Comparison of ENCODE assay signal across 8 cellular contexts in the genomic region with DNA sequence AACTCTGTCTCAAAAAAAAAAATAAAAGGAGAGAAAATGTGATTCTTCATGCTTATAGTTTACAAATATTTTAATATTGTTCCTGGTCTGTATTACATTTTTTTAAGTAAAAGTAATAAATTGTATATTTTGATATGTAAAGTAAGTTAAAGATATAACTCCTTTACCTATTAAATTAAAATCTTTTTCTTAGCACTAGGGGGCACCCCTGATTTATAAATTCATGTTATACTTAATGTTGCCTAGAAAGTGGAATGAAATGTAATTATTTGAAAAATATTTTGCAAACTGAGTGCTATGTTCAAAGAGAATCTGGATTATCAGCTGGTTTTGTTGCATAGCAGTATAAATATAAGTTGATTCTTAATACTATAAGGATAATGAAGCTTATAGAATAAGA. TPM values are rescaled to one million over a fixed set of nuclear protein-coding genes. Genes with fewer than 3 reads are reported as not detected.
DNase-seq lines count a peak whose midpoint lies in the region; ATAC-seq and TF ChIP-seq lines count a peak whose summit lies in the region.

No MANE protein-coding gene starts in this region.

- no peak for ATAC-seq in GM19328 (IDR thresholded peaks at IDR 0.05; ENCODE audit: unreplicated experiment)

- H3K27me3 ChIP-seq in kidney epithelial cell (ENCODE audit: control insufficient read depth, insufficient read depth, low read length) = no peaks in the 10 kb centered on the region

- peak; percentile 51 for DNase-seq in CD1c-positive myeloid dendritic cell (ENCODE audit: extremely low spot score)
- DNase-seq in SW480 (ENCODE audit: low spot score) = peak; percentile 27
- DNase-seq in kidney epithelial cell (ENCODE audit: low read depth) = no peak
- DNase-seq in Ammon's horn (ENCODE audit: low spot score) = no peak
- no peak for DNase-seq in T-helper 9 cell
- DNase-seq in stimulated activated CD4-positive, alpha-beta T cell treated with anti-CD3 and anti-CD28 coated beads, Interleukin-4, amount 100 ng/mL, for 1 hour = no peak

- no peak overlapping the region for H3K4me3 ChIP-seq in kidney epithelial cell (ENCODE audit: low read depth, low read length)

- no peaks in the 10 kb centered on the region for H3K36me3 ChIP-seq in kidney epithelial cell (ENCODE audit: control insufficient read depth, insufficient read depth, low read length)

- TF ChIP-seq CTCF in LNCAP (IDR thresholded peaks at IDR 0.05) = peak; percentile 60
- peak; percentile 27 for TF ChIP-seq CTCF in kidney epithelial cell (IDR thresholded peaks at IDR 0.05; ENCODE audit: insufficient read depth, low read length, poor library complexity, severe bottlenecking)

RNA-seq across cellular contexts. Expression of gene RALGPS2, which starts 49.2 kb away (rescaled TPM):
- total RNA-seq in kidney epithelial cell = 9.7 and 11.6 TPM in 2 replicates

Comparison
In these comparisons a context has a peak if more than half of its experiments do, and no peak if none do; other contexts are left out.
1. DNase-seq: peak in CD1c-positive myeloid dendritic cell (single experiment) and SW480 (single experiment); none in kidney epithelial cell (single experiment), Ammon's horn (single experiment), T-helper 9 cell (single experiment) and stimulated activated CD4-positive, alpha-beta T cell treated with anti-CD3 and anti-CD28 coated beads, Interleukin-4, amount 100 ng/mL, for 1 hour (single experiment).